24 cellular contexts compared by ENCODE assay signal in genomic region chr4:1764670-1765069, GRCh38.
"Had no signal": no experiment of that assay in that cellular context is flagged by ENCODE, and none has a peak within 500 bp of the region (broad histone marks: within the 10 kb centered on the region; RNA-seq: fewer than 3 reads in every experiment).

No MANE protein-coding gene starts in this region.

- ATAC-seq: left lobe of liver; mucosa of descending colon; psoas muscle; right cardiac atrium; stimulated activated memory B cell treated with anti-CD40 and anti-IgM and Interleukin-4, amounts not matched to agents 10 μg/mL and 1 μg/mL and 100 μg/mL, for 72 hours; stimulated activated naive CD8-positive, alpha-beta T cell treated with anti-CD3 and anti-CD28 coated beads, Interleukin-15, Interleukin-2, amounts not matched to agents 100 U/mL and 50 U/mL, for 24 hours had no signal

- H3K4me3 ChIP-seq: dorsolateral prefrontal cortex, lung, mucosa of descending colon, ovary, psoas muscle, skin epidermis, spleen, testis had no signal

- H3K36me3 ChIP-seq: ovary, spleen, tibial artery had no signal

- FAIRE-seq: colon, frontal cortex, kidney, urothelium cell line had no signal

- H3K9me3 ChIP-seq: mucosa of descending colon, ovary, psoas muscle, spleen, testis, tibial artery had no signal

- H3K27ac ChIP-seq: ovary, psoas muscle, spleen, testis, tibial artery had no signal

- H3K27me3 ChIP-seq: ovary, testis had no signal

- DNase-seq: dorsolateral prefrontal cortex; effector CD4-positive, alpha-beta T cell; kidney; mucosa of descending colon; naive B cell; nephron progenitor cell; occipital lobe; ovary; posterior cingulate gyrus; psoas muscle; right cardiac atrium; spleen; stimulated activated CD4-positive, alpha-beta T cell treated with anti-CD3 and anti-CD28 coated beads, Interleukin-4, amount 100 ng/mL, for 4 hours; stimulated activated naive CD8-positive, alpha-beta T cell treated with anti-CD3 and anti-CD28 coated beads, Interleukin-15, Interleukin-2, amounts not matched to agents 100 U/mL and 50 U/mL, for 24 hours; substantia nigra; testis; tibial artery had no signal
